Comparison of ENCODE assay signal across 8 cellular contexts in the genomic region with DNA sequence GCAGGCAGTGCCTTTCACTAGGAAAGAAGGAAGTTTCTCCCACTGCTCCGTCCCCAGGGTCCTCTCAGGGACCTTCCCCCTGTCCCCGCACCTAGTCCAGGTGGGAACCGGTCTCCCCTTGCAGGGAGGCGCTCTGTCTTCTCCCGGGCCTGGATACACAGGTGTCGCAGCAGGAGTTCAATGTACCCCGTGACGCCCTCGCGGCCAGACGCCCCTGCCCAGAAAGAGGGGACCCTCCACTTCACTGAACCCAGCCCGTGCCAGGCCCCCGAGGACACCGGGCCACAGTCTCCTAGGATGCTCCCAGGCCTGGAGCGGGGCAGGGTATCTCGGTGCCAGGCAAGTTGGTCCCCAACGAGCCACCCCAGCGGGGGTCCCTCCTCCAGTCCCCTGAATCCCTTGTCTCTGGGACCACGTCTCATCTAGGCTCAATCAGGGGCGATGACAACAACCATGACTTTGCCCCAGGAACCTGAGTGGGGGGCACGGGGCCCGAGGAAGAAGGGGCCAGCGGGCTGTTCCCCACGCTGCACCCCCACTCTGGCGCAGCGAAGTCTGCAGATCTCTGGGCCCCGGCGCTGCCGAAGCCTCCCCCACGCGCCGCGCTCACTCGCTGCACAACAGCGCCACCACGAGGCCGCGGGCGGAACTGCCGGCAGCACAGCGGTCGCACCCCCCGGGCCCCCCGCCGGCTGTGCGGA.
DNase-seq lines count a peak whose midpoint lies in the region; ATAC-seq and TF ChIP-seq lines count a peak whose summit lies in the region.

No MANE protein-coding gene starts in this region.

- ATAC-seq in SK-N-SH treated with all-trans-retinoic acid at 6 μM for 48 hours (peak; percentile 91), gastrocnemius medialis (no peak), HG03354 (IDR thresholded peaks at IDR 0.05; ENCODE audit: poor library complexity, severe bottlenecking, unreplicated experiment) (no peak), GM18873 (IDR thresholded peaks at IDR 0.05; ENCODE audit: low FRiP score, unreplicated experiment) (no peak)
- ATAC-seq in activated naive CD8-positive, alpha-beta T cell treated with anti-CD3 and anti-CD28 coated beads, Interleukin-2, amount 10 ng/mL, durations not matched to agents 7 days and 5 days (ENCODE audit: low read depth), result peak; percentile 75

- H3K4me3 ChIP-seq in AG09309 (ENCODE audit: control insufficient read depth, low read depth, low read length) (no peak overlapping the region), H7 (ENCODE audit: insufficient read depth, low read depth, low read length) (peak overlapping the region; percentile 48), gastrocnemius medialis (peak overlapping the region in 1 of 4 donors; percentile 24)

- no peaks in the 10 kb centered on the region for H3K9me3 Mint-ChIP-seq in activated naive CD8-positive, alpha-beta T cell treated with anti-CD3 and anti-CD28 coated beads, Interleukin-2, amount 10 ng/mL, durations not matched to agents 7 days and 5 days

- H3K27me3 Mint-ChIP-seq in activated naive CD8-positive, alpha-beta T cell treated with anti-CD3 and anti-CD28 coated beads, Interleukin-2, amount 10 ng/mL, durations not matched to agents 7 days and 5 days, result peaks cover 30% of the 10 kb centered on the region

- no peaks in the 10 kb centered on the region for H3K9me3 ChIP-seq in gastrocnemius medialis

- POLR2A ChIA-PET in activated naive CD8-positive, alpha-beta T cell treated with anti-CD3 and anti-CD28 coated beads, Interleukin-2, amount 10 ng/mL, durations not matched to agents 7 days and 5 days (lab: Charles Lee), result no interaction called here

- no peak overlapping the region for H3K27ac ChIP-seq in gastrocnemius medialis

- no peak for TF ChIP-seq POLR2A in gastrocnemius medialis (IDR thresholded peaks at IDR 0.05)

- in situ Hi-C loops in gastrocnemius medialis (cut with MboI; ENCODE audit: low sequenced_read_pairs in 4 of 4), result loop anchor here in 2 of 4 donors (25.0 kb wide), 3 partner anchors 316 to 541 kb away; a partner anchor contains a TSS

- no peaks in the 10 kb centered on the region for H3K4me1 Mint-ChIP-seq in activated naive CD8-positive, alpha-beta T cell treated with anti-CD3 and anti-CD28 coated beads, Interleukin-2, amount 10 ng/mL, durations not matched to agents 7 days and 5 days

- TF ChIP-seq CTCF in AG09309 (IDR thresholded peaks at IDR 0.05; ENCODE audit: control insufficient read depth, insufficient read depth, low read depth, low read length, missing control alignments), result peak; percentile 66
- TF ChIP-seq CTCF in gastrocnemius medialis (IDR thresholded peaks at IDR 0.05 in 4 of 5, conservative IDR thresholded peaks at IDR 0.05 in 1 of 5), result peak; percentile 66 to 85 (median 68)

- H3K36me3 Mint-ChIP-seq in activated naive CD8-positive, alpha-beta T cell treated with anti-CD3 and anti-CD28 coated beads, Interleukin-2, amount 10 ng/mL, durations not matched to agents 7 days and 5 days, result no peaks in the 10 kb centered on the region

- no peak for DNase-seq in AG09309 (ENCODE audit: low read depth)
- peak; percentile 98 for DNase-seq in H7
- DNase-seq in activated naive CD8-positive, alpha-beta T cell treated with anti-CD3 and anti-CD28 coated beads, Interleukin-2, amount 10 ng/mL, durations not matched to agents 7 days and 5 days, result peak; percentile 89
- peak; percentile 53 for DNase-seq in hepatic stellate cell (ENCODE audit: low spot score)
- DNase-seq in gastrocnemius medialis, result no peak

- H3K36me3 ChIP-seq in H7 (replicated peaks; ENCODE audit: control insufficient read depth, insufficient read depth, low read length), result no peaks in the 10 kb centered on the region
- H3K36me3 ChIP-seq in gastrocnemius medialis, result no peaks in the 10 kb centered on the region

- H3K4me3 Mint-ChIP-seq in activated naive CD8-positive, alpha-beta T cell treated with anti-CD3 and anti-CD28 coated beads, Interleukin-2, amount 10 ng/mL, durations not matched to agents 7 days and 5 days, result peak overlapping the region; percentile 57

- H3K27me3 ChIP-seq in H7 (ENCODE audit: control insufficient read depth, insufficient read depth, low read length) (peaks cover 24% of the 10 kb centered on the region), gastrocnemius medialis (peaks cover 42 to 60% (median 48%) of the 10 kb centered on the region in 3 donors)

- intact Hi-C loops in gastrocnemius medialis (cut with DNase I; ENCODE audit: low total_unique reads), result loop anchor here (5.0 kb wide), 1 partner anchor 316 kb away; no protein-coding TSS in a partner anchor

- H3K27ac Mint-ChIP-seq in activated naive CD8-positive, alpha-beta T cell treated with anti-CD3 and anti-CD28 coated beads, Interleukin-2, amount 10 ng/mL, durations not matched to agents 7 days and 5 days, result no peak overlapping the region

- H3K4me1 ChIP-seq in gastrocnemius medialis, result peaks cover 0 to 5% of the 10 kb centered on the region in 2 donors

TF ChIP-seq in SK-N-SH treated with all-trans-retinoic acid at 6 μM for 48 hours, 23 proteins besides CTCF, POLR2A, EP300 and RAD21:
- no peak for TF ChIP-seq TOX (CRISPR knock-in tag; IDR thresholded peaks at IDR 0.05; ENCODE audit: borderline replicate concordance)
- TF ChIP-seq, protein P1, sequence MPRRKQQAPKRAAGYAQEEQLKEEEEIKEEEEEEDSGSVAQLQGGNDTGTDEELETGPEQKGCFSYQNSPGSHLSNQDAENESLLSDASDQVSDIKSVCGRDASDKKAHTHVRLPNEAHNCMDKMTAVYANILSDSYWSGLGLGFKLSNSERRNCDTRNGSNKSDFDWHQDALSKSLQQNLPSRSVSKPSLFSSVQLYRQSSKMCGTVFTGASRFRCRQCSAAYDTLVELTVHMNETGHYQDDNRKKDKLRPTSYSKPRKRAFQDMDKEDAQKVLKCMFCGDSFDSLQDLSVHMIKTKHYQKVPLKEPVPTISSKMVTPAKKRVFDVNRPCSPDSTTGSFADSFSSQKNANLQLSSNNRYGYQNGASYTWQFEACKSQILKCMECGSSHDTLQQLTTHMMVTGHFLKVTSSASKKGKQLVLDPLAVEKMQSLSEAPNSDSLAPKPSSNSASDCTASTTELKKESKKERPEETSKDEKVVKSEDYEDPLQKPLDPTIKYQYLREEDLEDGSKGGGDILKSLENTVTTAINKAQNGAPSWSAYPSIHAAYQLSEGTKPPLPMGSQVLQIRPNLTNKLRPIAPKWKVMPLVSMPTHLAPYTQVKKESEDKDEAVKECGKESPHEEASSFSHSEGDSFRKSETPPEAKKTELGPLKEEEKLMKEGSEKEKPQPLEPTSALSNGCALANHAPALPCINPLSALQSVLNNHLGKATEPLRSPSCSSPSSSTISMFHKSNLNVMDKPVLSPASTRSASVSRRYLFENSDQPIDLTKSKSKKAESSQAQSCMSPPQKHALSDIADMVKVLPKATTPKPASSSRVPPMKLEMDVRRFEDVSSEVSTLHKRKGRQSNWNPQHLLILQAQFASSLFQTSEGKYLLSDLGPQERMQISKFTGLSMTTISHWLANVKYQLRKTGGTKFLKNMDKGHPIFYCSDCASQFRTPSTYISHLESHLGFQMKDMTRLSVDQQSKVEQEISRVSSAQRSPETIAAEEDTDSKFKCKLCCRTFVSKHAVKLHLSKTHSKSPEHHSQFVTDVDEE (CRISPR knock-in tag; IDR thresholded peaks at IDR 0.05), result 0 out of 2 replicates have a peak, but pooled peaks have one; percentile 16
- no peak for TF ChIP-seq ZNF565 (CRISPR knock-in tag; conservative IDR thresholded peaks at IDR 0.05; ENCODE audit: low read depth)
- TF ChIP-seq, protein P2, sequence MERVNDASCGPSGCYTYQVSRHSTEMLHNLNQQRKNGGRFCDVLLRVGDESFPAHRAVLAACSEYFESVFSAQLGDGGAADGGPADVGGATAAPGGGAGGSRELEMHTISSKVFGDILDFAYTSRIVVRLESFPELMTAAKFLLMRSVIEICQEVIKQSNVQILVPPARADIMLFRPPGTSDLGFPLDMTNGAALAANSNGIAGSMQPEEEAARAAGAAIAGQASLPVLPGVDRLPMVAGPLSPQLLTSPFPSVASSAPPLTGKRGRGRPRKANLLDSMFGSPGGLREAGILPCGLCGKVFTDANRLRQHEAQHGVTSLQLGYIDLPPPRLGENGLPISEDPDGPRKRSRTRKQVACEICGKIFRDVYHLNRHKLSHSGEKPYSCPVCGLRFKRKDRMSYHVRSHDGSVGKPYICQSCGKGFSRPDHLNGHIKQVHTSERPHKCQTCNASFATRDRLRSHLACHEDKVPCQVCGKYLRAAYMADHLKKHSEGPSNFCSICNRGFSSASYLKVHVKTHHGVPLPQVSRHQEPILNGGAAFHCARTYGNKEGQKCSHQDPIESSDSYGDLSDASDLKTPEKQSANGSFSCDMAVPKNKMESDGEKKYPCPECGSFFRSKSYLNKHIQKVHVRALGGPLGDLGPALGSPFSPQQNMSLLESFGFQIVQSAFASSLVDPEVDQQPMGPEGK (CRISPR knock-in tag; IDR thresholded peaks at IDR 0.05; ENCODE audit: borderline replicate concordance), result peak; percentile 79; the same call in 1 of the 2 replicates
- no peak for TF ChIP-seq RARB (CRISPR knock-in tag; IDR thresholded peaks at IDR 0.05)
TF ChIP-seq in SK-N-SH treated with all-trans-retinoic acid at 6 μM for 48 hours: peak in this region for 2.

Comparison
In these comparisons a context has a peak if more than half of its experiments do, and no peak if none do; other contexts are left out.
1. DNase-seq: peak in H7 (single experiment), activated naive CD8-positive, alpha-beta T cell treated with anti-CD3 and anti-CD28 coated beads, Interleukin-2, amount 10 ng/mL, durations not matched to agents 7 days and 5 days (single experiment) and hepatic stellate cell (single experiment); none in AG09309 (single experiment) and gastrocnemius medialis (0 of 2).
2. ATAC-seq: peak in SK-N-SH treated with all-trans-retinoic acid at 6 μM for 48 hours (single experiment) and activated naive CD8-positive, alpha-beta T cell treated with anti-CD3 and anti-CD28 coated beads, Interleukin-2, amount 10 ng/mL, durations not matched to agents 7 days and 5 days (single experiment); none in gastrocnemius medialis (0 of 2), HG03354 (single experiment) and GM18873 (single experiment).